ENCODE assay signal across 10 cellular contexts in genomic region chr2:213015387-213016165, GRCh38.
DNase-seq lines count a peak whose midpoint lies in the region; ATAC-seq and TF ChIP-seq lines count a peak whose summit lies in the region.
"Had no signal": no experiment of that assay in that cellular context is flagged by ENCODE, and none has a peak within 500 bp of the region (broad histone marks: within the 10 kb centered on the region; RNA-seq: fewer than 3 reads in every experiment).

No MANE protein-coding gene starts in this region.

- peaks cover 37% of the 10 kb centered on the region for H3K4me1 Mint-ChIP-seq in activated T-cell treated with anti-CD3 and anti-CD28 coated beads, Interleukin-2, amount 50 U/mL, for 72 hours (ENCODE audit: low read depth)
- no peaks in the 10 kb centered on the region for H3K4me1 Mint-ChIP-seq in CD14-positive monocyte

- H3K4me1 ChIP-seq in upper lobe of right lung, result no peaks in the 10 kb centered on the region
- H3K4me1 ChIP-seq: left ventricle myocardium inferior had no signal

- peak; percentile 95 for DNase-seq in GM12864 (ENCODE audit: low read depth)
- peak; percentile 62 to 70 for DNase-seq in activated T-cell treated with anti-CD3 and anti-CD28 coated beads, Interleukin-2, amount 50 U/mL, for 72 hours
- no peak for DNase-seq in CD14-positive monocyte (ENCODE audit: low spot score)
- DNase-seq in effector CD4-positive, alpha-beta T cell, result no peak
- DNase-seq in D341Med (ENCODE audit: low spot score), result no peak
- DNase-seq in upper lobe of right lung, result no peak
- DNase-seq: left ventricle myocardium inferior had no signal

- H3K9me3 ChIP-seq in upper lobe of right lung, result no peaks in the 10 kb centered on the region
- H3K9me3 ChIP-seq: left ventricle myocardium inferior had no signal

- H3K36me3 ChIP-seq in upper lobe of right lung, result peaks cover 5% of the 10 kb centered on the region

- H3K36me3 Mint-ChIP-seq in activated T-cell treated with anti-CD3 and anti-CD28 coated beads, Interleukin-2, amount 50 U/mL, for 72 hours (ENCODE audit: insufficient read depth in 2 of 2), result peaks cover 4 to 6% of the 10 kb centered on the region in 2 donors
- no peaks in the 10 kb centered on the region for H3K36me3 Mint-ChIP-seq in CD14-positive monocyte

- H3K9me3 Mint-ChIP-seq in activated T-cell treated with anti-CD3 and anti-CD28 coated beads, Interleukin-2, amount 50 U/mL, for 72 hours, result peaks cover 0 to 2% of the 10 kb centered on the region in 2 donors
- peaks cover 0 to 4% (median 0%) of the 10 kb centered on the region in 7 donors for H3K9me3 Mint-ChIP-seq in CD14-positive monocyte

- intact Hi-C loops in CD14-positive monocyte (cut with micrococcal nuclease), result no loop called here
- intact Hi-C loops in upper lobe of right lung (cut with DNase I), result no loop called here

- peak; percentile 92 for ATAC-seq in GM19395 (IDR thresholded peaks at IDR 0.05; ENCODE audit: unreplicated experiment)
- peak; percentile 72 for ATAC-seq in HG03066 (IDR thresholded peaks at IDR 0.05; ENCODE audit: low read depth, unreplicated experiment)
- ATAC-seq in activated T-cell treated with anti-CD3 and anti-CD28 coated beads, Interleukin-2, amount 50 U/mL, for 72 hours (replicated peaks in 1 of 2), result peak; percentile 79 to 81
- ATAC-seq in upper lobe of right lung, result no peak
- ATAC-seq: K562 had no signal

- H3K27me3 ChIP-seq in upper lobe of right lung, result no peaks in the 10 kb centered on the region

- peak overlapping the region; percentile 49 to 53 for H3K4me3 Mint-ChIP-seq in activated T-cell treated with anti-CD3 and anti-CD28 coated beads, Interleukin-2, amount 50 U/mL, for 72 hours
- no peak overlapping the region for H3K4me3 Mint-ChIP-seq in CD14-positive monocyte

- peak overlapping the region; percentile 19; the same call in 1 of the 2 replicates for H3K4me3 ChIP-seq in GM12864 (ENCODE audit: low read depth, low read length)
- H3K4me3 ChIP-seq in upper lobe of right lung, result no peak overlapping the region
- H3K4me3 ChIP-seq: K562, left ventricle myocardium inferior had no signal

- TF ChIP-seq CTCF in GM12864 (IDR thresholded peaks at IDR 0.05; ENCODE audit: low read depth, low read length, missing control alignments), result no peak
- TF ChIP-seq CTCF in CD14-positive monocyte (IDR thresholded peaks at IDR 0.05), result no peak
- no peak for TF ChIP-seq CTCF in upper lobe of right lung (IDR thresholded peaks at IDR 0.05)

- peaks cover 53% of the 10 kb centered on the region for H3K27me3 Mint-ChIP-seq in activated T-cell treated with anti-CD3 and anti-CD28 coated beads, Interleukin-2, amount 50 U/mL, for 72 hours (ENCODE audit: low read depth)
- peaks cover 0 to 2% (median 0%) of the 10 kb centered on the region in 3 donors for H3K27me3 Mint-ChIP-seq in CD14-positive monocyte (ENCODE audit: low read depth in 3 of 3)

- peak overlapping the region; percentile 26 for H3K27ac Mint-ChIP-seq in activated T-cell treated with anti-CD3 and anti-CD28 coated beads, Interleukin-2, amount 50 U/mL, for 72 hours
- no peak overlapping the region for H3K27ac Mint-ChIP-seq in CD14-positive monocyte

- no peak overlapping the region for H3K27ac ChIP-seq in upper lobe of right lung
- H3K27ac ChIP-seq: left ventricle myocardium inferior had no signal

Comparison
In these comparisons a context has a peak if more than half of its experiments do, and no peak if none do; other contexts are left out.
1. DNase-seq: peak in GM12864 (single experiment) and activated T-cell treated with anti-CD3 and anti-CD28 coated beads, Interleukin-2, amount 50 U/mL, for 72 hours (2 of 2); none in CD14-positive monocyte (single experiment), effector CD4-positive, alpha-beta T cell (single experiment), D341Med (single experiment) and upper lobe of right lung (single experiment).
2. H3K4me3 Mint-ChIP-seq: peak in activated T-cell treated with anti-CD3 and anti-CD28 coated beads, Interleukin-2, amount 50 U/mL, for 72 hours (2 of 2); none in CD14-positive monocyte (0 of 2).